ENCODE assay signal across 9 cellular contexts in the genomic region with DNA sequence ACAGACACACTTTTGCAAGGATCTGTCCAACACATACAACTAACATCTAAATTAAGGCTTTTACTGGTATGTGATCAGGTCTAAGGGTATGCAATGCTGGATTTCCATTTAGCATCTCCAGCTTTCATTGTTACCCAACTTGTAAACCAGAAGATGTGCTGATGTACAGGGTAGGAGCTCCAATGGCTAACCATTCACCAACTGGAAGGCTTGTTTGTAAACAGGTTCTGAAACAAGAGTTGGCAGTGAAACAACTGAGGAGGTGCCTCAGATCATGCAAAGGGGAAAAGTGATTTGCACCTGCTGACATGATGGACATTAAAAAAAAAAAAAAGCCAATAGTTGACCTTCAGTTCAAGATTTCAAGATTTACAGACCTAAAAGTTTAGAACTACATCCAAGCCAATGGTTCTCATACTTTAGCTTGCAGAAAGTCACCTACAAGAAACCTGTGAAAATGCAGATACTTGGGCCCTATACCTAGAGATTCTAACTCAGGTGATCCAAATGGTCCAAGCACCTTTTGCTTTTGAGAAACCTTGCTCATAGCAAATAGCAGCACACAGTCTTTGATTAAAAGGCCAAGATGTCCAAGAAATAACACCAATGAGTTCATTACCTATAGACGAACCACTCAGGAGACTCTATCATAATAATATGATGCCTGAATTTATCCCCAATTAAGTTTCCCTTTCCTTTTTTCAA.
"Had no signal": no experiment of that assay in that cellular context is flagged by ENCODE, and none has a peak within 500 bp of the region (broad histone marks: within the 10 kb centered on the region; RNA-seq: fewer than 3 reads in every experiment).

No MANE protein-coding gene starts in this region.

- H3K9me3 ChIP-seq: HAP-1 had no signal

- H3K4me3 ChIP-seq: HAP-1, K562 had no signal

- FAIRE-seq: HTR-8/SVneo had no signal

- ATAC-seq: HCT116, K562 had no signal

- DNase-seq: GOT3, H7, IMR-90, Kasumi-1, KG1 had no signal

- H3K4me1 ChIP-seq: HAP-1 had no signal
